ENCODE assay signal across 21 cellular contexts in the genomic region with DNA sequence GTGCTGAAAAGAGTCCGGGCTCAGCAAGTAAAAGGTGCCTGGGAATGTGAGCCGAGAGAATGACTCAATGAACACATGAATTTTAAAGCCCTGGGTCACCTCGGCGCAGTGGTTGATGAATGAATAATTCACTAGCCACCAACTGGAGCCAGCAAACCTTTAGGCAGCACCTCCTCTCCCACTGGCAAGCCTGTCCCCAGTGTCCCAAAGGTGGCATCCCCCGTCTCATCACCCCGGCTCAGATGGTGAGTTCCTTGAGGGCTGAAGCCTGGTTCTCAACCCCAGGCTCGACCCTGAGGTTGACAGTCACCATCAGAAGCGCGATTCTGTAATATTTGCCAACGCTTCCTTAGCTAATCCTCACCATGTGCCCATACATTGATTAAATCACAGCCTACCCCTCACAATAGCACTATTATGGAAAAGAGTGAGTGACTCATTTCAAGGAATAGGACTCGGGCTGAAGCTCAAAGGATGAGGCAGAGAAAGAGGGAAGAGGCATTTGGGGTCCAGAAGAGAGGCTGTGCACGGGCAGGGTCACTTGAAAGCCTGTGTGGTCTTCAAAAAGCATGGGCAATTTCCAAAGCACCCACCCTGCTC. TPM values are rescaled to one million over a fixed set of nuclear protein-coding genes. Genes with fewer than 3 reads are reported as not detected.
DNase-seq lines count a peak whose midpoint lies in the region; ATAC-seq, FAIRE-seq and TF ChIP-seq lines count a peak whose summit lies in the region.
"Had no signal": no experiment of that assay in that cellular context is flagged by ENCODE, and none has a peak within 500 bp of the region (broad histone marks: within the 10 kb centered on the region; RNA-seq: fewer than 3 reads in every experiment).

No MANE protein-coding gene starts in this region.

- no peaks in the 10 kb centered on the region for H3K36me3 ChIP-seq in Caco-2 (ENCODE audit: control insufficient read depth, insufficient read depth, low read length)
- H3K36me3 ChIP-seq in astrocyte (ENCODE audit: insufficient read depth, low read length) = no peaks in the 10 kb centered on the region
- H3K36me3 ChIP-seq in heart left ventricle = no peaks in the 10 kb centered on the region
- H3K36me3 ChIP-seq: BE2C had no signal

- H3K9ac ChIP-seq in astrocyte (ENCODE audit: low read length) = no peak overlapping the region

- H3K9me3 Mint-ChIP-seq in CD4-positive, alpha-beta T cell = no peaks in the 10 kb centered on the region
- H3K9me3 Mint-ChIP-seq in Caco-2 (ENCODE audit: unreplicated experiment) (no peaks in the 10 kb centered on the region), astrocyte (ENCODE audit: unreplicated experiment) (no peaks in the 10 kb centered on the region), nephron (peaks cover 25% of the 10 kb centered on the region)
- H3K9me3 Mint-ChIP-seq: GM23338 had no signal

- ATAC-seq in CD4-positive, alpha-beta T cell (ENCODE audit: poor library complexity) = no peak
- no peak for ATAC-seq in heart left ventricle
- ATAC-seq: GM12878, GM23338, HCT116 had no signal

- 80 to 96% (median 88%) methylated on average over 12 of the region's 12 CpGs for WGBS in heart left ventricle, 4 donors

- no peak for TF ChIP-seq CTCF in CD4-positive, alpha-beta T cell (IDR thresholded peaks at IDR 0.05)
- TF ChIP-seq CTCF in Caco-2 (IDR thresholded peaks at IDR 0.05; ENCODE audit: insufficient read depth in 1 of 2, low read depth in 1 of 2, low read length in 1 of 2, severe bottlenecking in 1 of 2, unreplicated experiment in 1 of 2) = no peak
- TF ChIP-seq CTCF in astrocyte (IDR thresholded peaks at IDR 0.05; ENCODE audit: insufficient read depth, low read depth, low read length) = no peak
- TF ChIP-seq CTCF in nephron (IDR thresholded peaks at IDR 0.05; ENCODE audit: unreplicated experiment in 3 of 3) = no peak
- TF ChIP-seq CTCF in heart left ventricle (IDR thresholded peaks at IDR 0.05) = no peak

- no peak overlapping the region for H3K4me2 ChIP-seq in astrocyte (ENCODE audit: low read length)
- H3K4me2 ChIP-seq: GM23338 had no signal

- no TSS peak for BruUV-seq in Caco-2 (replicated peaks; lab: Mats Ljungman, UMichigan)

- no peak for DNase-seq in CD4-positive, alpha-beta T cell
- no peak for DNase-seq in Caco-2
- no peak for DNase-seq in astrocyte (ENCODE audit: low read depth)
- no peak for DNase-seq in substantia nigra (lab: John Stamatoyannopoulos, UW)
- no peak for DNase-seq in nucleus accumbens (lab: John Stamatoyannopoulos, UW)
- DNase-seq in T-helper 9 cell = no peak
- DNase-seq in heart left ventricle = no peak
- DNase-seq: BE2C, DMS 273 treated with DMSO at 0.1 percent for 48 hours, GDM1, NCI-H1105 treated with DMSO at 0.1 percent for 48 hours, NCI-H1694 treated with DMSO at 0.1 percent for 48 hours, NCI-H2107, NCI-H2227 treated with DMSO at 0.1 percent for 48 hours, NCI-H524 treated with DMSO at 0.1 percent for 48 hours had no signal

- H3K4me3 Mint-ChIP-seq in CD4-positive, alpha-beta T cell = peak overlapping the region; percentile 63
- peak overlapping the region; percentile 24 for H3K4me3 Mint-ChIP-seq in Caco-2 (ENCODE audit: unreplicated experiment)
- H3K4me3 Mint-ChIP-seq in astrocyte (ENCODE audit: unreplicated experiment) = no peak overlapping the region
- H3K4me3 Mint-ChIP-seq in nephron = peak overlapping the region; percentile 65 to 84 (median 80)
- H3K4me3 Mint-ChIP-seq: GM23338 had no signal

- H3K27me3 ChIP-seq in CD4-positive, alpha-beta T cell (ENCODE audit: control insufficient read depth, insufficient read depth, low read length) = no peaks in the 10 kb centered on the region
- H3K27me3 ChIP-seq in Caco-2 (replicated peaks; ENCODE audit: control insufficient read depth, insufficient read depth, low read length) = no peaks in the 10 kb centered on the region
- H3K27me3 ChIP-seq in astrocyte (ENCODE audit: insufficient read depth, low read length) = no peaks in the 10 kb centered on the region
- no peaks in the 10 kb centered on the region for H3K27me3 ChIP-seq in heart left ventricle
- H3K27me3 ChIP-seq: BE2C had no signal

- POLR2A ChIA-PET in CD4-positive, alpha-beta T cell (lab: Charles Lee) = no interaction called here
- POLR2A ChIA-PET in Caco-2 (lab: Charles Lee) = no interaction called here

- H2AFZ ChIP-seq in astrocyte (ENCODE audit: low read depth, low read length) = no peak overlapping the region
- H2AFZ ChIP-seq: GM23338 had no signal

- no peak for TF ChIP-seq POLR2A in heart left ventricle (IDR thresholded peaks at IDR 0.05)

- no peak overlapping the region for H3K27ac ChIP-seq in CD4-positive, alpha-beta T cell (ENCODE audit: low read depth, low read length)
- H3K27ac ChIP-seq in astrocyte (ENCODE audit: low read depth, low read length) (no peak overlapping the region), substantia nigra (ENCODE audit: low read depth, low read length, poor library complexity, severe bottlenecking) (no peak overlapping the region), heart left ventricle (no peak overlapping the region)

- no peaks in the 10 kb centered on the region for H3K27me3 Mint-ChIP-seq in CD4-positive, alpha-beta T cell
- H3K27me3 Mint-ChIP-seq in Caco-2 (ENCODE audit: insufficient read depth, unreplicated experiment) = no peaks in the 10 kb centered on the region
- H3K27me3 Mint-ChIP-seq in astrocyte (ENCODE audit: low read depth, unreplicated experiment) = peaks cover 18% of the 10 kb centered on the region
- H3K27me3 Mint-ChIP-seq in nephron (ENCODE audit: low read depth) = no peaks in the 10 kb centered on the region

- H3K36me3 Mint-ChIP-seq in CD4-positive, alpha-beta T cell (ENCODE audit: low read depth) = peaks cover 6% of the 10 kb centered on the region
- H3K36me3 Mint-ChIP-seq in Caco-2 (ENCODE audit: insufficient read depth, unreplicated experiment) = no peaks in the 10 kb centered on the region
- no peaks in the 10 kb centered on the region for H3K36me3 Mint-ChIP-seq in astrocyte (ENCODE audit: low read depth, unreplicated experiment)
- peaks cover 4% of the 10 kb centered on the region for H3K36me3 Mint-ChIP-seq in nephron (ENCODE audit: low read depth)

- peaks cover 19% of the 10 kb centered on the region for H3K79me2 ChIP-seq in astrocyte (ENCODE audit: insufficient read depth, low read length)

- no peaks in the 10 kb centered on the region for H3K9me3 ChIP-seq in CD4-positive, alpha-beta T cell (ENCODE audit: control insufficient read depth, low read length)
- H3K9me3 ChIP-seq in Caco-2 = no peaks in the 10 kb centered on the region
- no peaks in the 10 kb centered on the region for H3K9me3 ChIP-seq in astrocyte (ENCODE audit: insufficient read depth, low read depth, low read length)
- H3K9me3 ChIP-seq in heart left ventricle = peaks cover 0 to 3% (median 0%) of the 10 kb centered on the region in 12 donors
- H3K9me3 ChIP-seq: BE2C had no signal

- H3K27ac Mint-ChIP-seq in CD4-positive, alpha-beta T cell = no peak overlapping the region
- H3K27ac Mint-ChIP-seq in Caco-2 (ENCODE audit: unreplicated experiment) = no peak overlapping the region
- H3K27ac Mint-ChIP-seq in astrocyte (ENCODE audit: unreplicated experiment) = no peak overlapping the region
- H3K27ac Mint-ChIP-seq in nephron = no peak overlapping the region
- H3K27ac Mint-ChIP-seq: GM23338 had no signal

- FAIRE-seq in astrocyte (lab: Jason Lieb, UNC) = peak; percentile 13
- FAIRE-seq: GM12878 had no signal

- peaks cover 13% of the 10 kb centered on the region for H4K20me1 ChIP-seq in astrocyte (ENCODE audit: insufficient read depth, low read length)

- intact Hi-C loops in CD4-positive, alpha-beta T cell (cut with DNase I, micrococcal nuclease) = loop anchor here in 1 of 2 experiments (5.0 kb wide), 2 partner anchors 121 to 659 kb away; a partner anchor contains a TSS
- intact Hi-C loops in Caco-2 (cut with micrococcal nuclease; ENCODE audit: unreplicated experiment) = no loop called here
- intact Hi-C loops in heart left ventricle (cut with DNase I) = loop anchor here in 2 of 10 donors (10.0 kb wide), 1 partner anchor 63 kb away; no protein-coding TSS in a partner anchor

- CTCF ChIA-PET in CD4-positive, alpha-beta T cell (lab: Charles Lee) = interaction anchor here (1.5 kb wide), 1 partner anchor 62 kb away, joined by 4 read pairs; no protein-coding TSS in a partner anchor
- CTCF ChIA-PET in Caco-2 (lab: Charles Lee) = no interaction called here

- peaks cover 45% of the 10 kb centered on the region for H3K4me1 Mint-ChIP-seq in CD4-positive, alpha-beta T cell (ENCODE audit: low read depth)
- H3K4me1 Mint-ChIP-seq in Caco-2 (ENCODE audit: low read depth, unreplicated experiment) (peaks cover 6% of the 10 kb centered on the region), astrocyte (ENCODE audit: low read depth, unreplicated experiment) (peaks cover 5% of the 10 kb centered on the region), nephron (peaks cover 13% of the 10 kb centered on the region)

- H3K4me3 ChIP-seq in Caco-2 (ENCODE audit: low read depth, low read length) = no peak overlapping the region
- H3K4me3 ChIP-seq in astrocyte (ENCODE audit: insufficient read depth, low read depth, low read length) = no peak overlapping the region
- H3K4me3 ChIP-seq in heart left ventricle = no peak overlapping the region
- H3K4me3 ChIP-seq: GM12878, GM23338 had no signal

- no peaks in the 10 kb centered on the region for H3K4me1 ChIP-seq in Caco-2
- peaks cover 6% of the 10 kb centered on the region for H3K4me1 ChIP-seq in astrocyte (ENCODE audit: insufficient read depth, low read length)
- peaks cover 0 to 24% (median 6%) of the 10 kb centered on the region in 12 donors for H3K4me1 ChIP-seq in heart left ventricle
- H3K4me1 ChIP-seq: BE2C had no signal

RNA-seq across cellular contexts. Expression of a gene that starts 2.7 kb away (rescaled TPM):
- 10 to 100 TPM; 13.9 to 14.1 TPM for total RNA-seq in CD4-positive, alpha-beta T cell
- total RNA-seq in Caco-2 (2022) (23.8 and 26.3 TPM in 2 replicates), astrocyte (19.8 and 21.7 TPM in 2 replicates), heart left ventricle (10 to 100 TPM; 16.2 to 87.3 (median 36.9) TPM)
- polyA plus RNA-seq in heart left ventricle = 100 to 1,000 TPM in 1 of 2 donors, 10 to 100 TPM in 1; 85.0 to 126 TPM

RNA-seq across cellular contexts. Expression of a gene that starts 45.4 kb away (rescaled TPM):
- total RNA-seq in CD4-positive, alpha-beta T cell = not detected
- total RNA-seq in Caco-2 (2022) (9.0 and 12.0 TPM in 2 replicates), astrocyte (0.20 and 0.36 TPM in 2 replicates), heart left ventricle (under 1 TPM in 1 of 9 donors, not detected in 8; 0.25 TPM)
- polyA plus RNA-seq in heart left ventricle = under 1 TPM in 1 of 2 donors, not detected in 1; 0.04 TPM
- total RNA-seq: HT1080, LHCN-M2 had no signal
- polyA plus RNA-seq: GM12878 had no signal
